ENCODE assay signal across 21 cellular contexts in genomic region chr1:2294661-2295060, GRCh38.
DNase-seq lines count a peak whose midpoint lies in the region; ATAC-seq and TF ChIP-seq lines count a peak whose summit lies in the region.
"Had no signal": no experiment of that assay in that cellular context is flagged by ENCODE, and none has a peak within 500 bp of the region (broad histone marks: within the 10 kb centered on the region; RNA-seq: fewer than 3 reads in every experiment).

No MANE protein-coding gene starts in this region.

- H3F3A ChIP-seq in Loucy (ENCODE audit: low read depth), result no peaks in the 10 kb centered on the region

- TF ChIP-seq CTCF in Loucy (conservative IDR thresholded peaks at IDR 0.05; ENCODE audit: low read length), result no peak
- no peak for TF ChIP-seq CTCF in fibroblast of lung (conservative IDR thresholded peaks at IDR 0.05 in 1 of 2, IDR thresholded peaks at IDR 0.05 in 1 of 2; ENCODE audit: low read depth in 1 of 2, low read length in 2 of 2)
- no peak for TF ChIP-seq CTCF in stomach (IDR thresholded peaks at IDR 0.05)

- H3K27me3 ChIP-seq in CD4-positive, CD25-positive, alpha-beta regulatory T cell (ENCODE audit: control insufficient read depth, insufficient read depth, low read length), result no peaks in the 10 kb centered on the region
- H3K27me3 ChIP-seq in Loucy (ENCODE audit: insufficient read depth, low read length, poor library complexity, severe bottlenecking) (no peaks in the 10 kb centered on the region), fibroblast of lung (ENCODE audit: control insufficient read depth, insufficient read depth, low read length) (no peaks in the 10 kb centered on the region), stomach (no peaks in the 10 kb centered on the region)

- H3K27me3 Mint-ChIP-seq in CD4-positive, CD25-positive, alpha-beta regulatory T cell, result no peaks in the 10 kb centered on the region
- H3K27me3 Mint-ChIP-seq: natural killer cell treated with Interleukin-12 subunit alpha and Interleukin-12 subunit beta and Interleukin-15 and Interleukin-18, amount 100 ng/mL, for 72 hours had no signal

- no peak for ATAC-seq in CD4-positive, CD25-positive, alpha-beta regulatory T cell (ENCODE audit: low read depth in 2 of 2)
- no peak for ATAC-seq in stimulated activated naive CD8-positive, alpha-beta T cell treated with anti-CD3 and anti-CD28 coated beads, Interleukin-15, Interleukin-2, amounts not matched to agents 100 U/mL and 50 U/mL, for 24 hours
- ATAC-seq in HG03196 (IDR thresholded peaks at IDR 0.05; ENCODE audit: unreplicated experiment), result no peak
- ATAC-seq: natural killer cell treated with Interleukin-12 subunit alpha and Interleukin-12 subunit beta and Interleukin-15 and Interleukin-18, amount 100 ng/mL, for 72 hours had no signal

- H3K36me3 ChIP-seq in CD4-positive, CD25-positive, alpha-beta regulatory T cell (ENCODE audit: control insufficient read depth, insufficient read depth, low read length), result no peaks in the 10 kb centered on the region
- H3K36me3 ChIP-seq in Loucy (ENCODE audit: insufficient read depth, low read length), result no peaks in the 10 kb centered on the region
- H3K36me3 ChIP-seq in fibroblast of lung (ENCODE audit: control insufficient read depth, insufficient read depth, low read length), result no peaks in the 10 kb centered on the region
- peaks cover 0 to 4% (median 0%) of the 10 kb centered on the region in 4 donors for H3K36me3 ChIP-seq in stomach

- TF ChIP-seq POLR2A in stomach (IDR thresholded peaks at IDR 0.05), result no peak

- peaks cover 6% of the 10 kb centered on the region for H3K36me3 Mint-ChIP-seq in CD4-positive, CD25-positive, alpha-beta regulatory T cell
- H3K36me3 Mint-ChIP-seq: natural killer cell treated with Interleukin-12 subunit alpha and Interleukin-12 subunit beta and Interleukin-15 and Interleukin-18, amount 100 ng/mL, for 72 hours had no signal

- no peak overlapping the region for H3K4me3 ChIP-seq in CD4-positive, CD25-positive, alpha-beta regulatory T cell (ENCODE audit: low read depth, low read length)
- H3K4me3 ChIP-seq in Loucy (ENCODE audit: low read length, poor library complexity, severe bottlenecking), result no peak overlapping the region
- no peak overlapping the region for H3K4me3 ChIP-seq in fibroblast of lung (replicated peaks in 1 of 4; ENCODE audit: control extremely low read depth in 1 of 4, insufficient read depth in 1 of 4, low read depth in 3 of 4, low read length in 4 of 4)
- H3K4me3 ChIP-seq in stomach, result no peak overlapping the region
- H3K4me3 ChIP-seq: skin epidermis had no signal

- TF ChIP-seq EP300 in stomach (IDR thresholded peaks at IDR 0.05), result no peak

- peak overlapping the region; percentile 41 for H3K27ac ChIP-seq in CD4-positive, CD25-positive, alpha-beta regulatory T cell (ENCODE audit: insufficient read depth, low read length, poor library complexity, severe bottlenecking)
- peak overlapping the region; percentile 69 for H3K27ac ChIP-seq in fibroblast of lung (ENCODE audit: insufficient read depth, low read length)
- H3K27ac ChIP-seq in stomach, result peak overlapping the region in 4 of 5 donors; percentile 3 to 88 (median 54)

- H4K20me1 ChIP-seq in Loucy (ENCODE audit: insufficient read depth, low read length, poor library complexity, severe bottlenecking) (peaks cover 26% of the 10 kb centered on the region), fibroblast of lung (ENCODE audit: control insufficient read depth, extremely low read depth, insufficient read depth, low read length) (no peaks in the 10 kb centered on the region)

- peaks cover 6 to 95% (median 57%) of the 10 kb centered on the region in 4 donors for H3K4me1 Mint-ChIP-seq in CD4-positive, CD25-positive, alpha-beta regulatory T cell

- H3K9ac ChIP-seq in Loucy (ENCODE audit: low read depth, low read length, poor library complexity, severe bottlenecking), result no peak overlapping the region
- H3K9ac ChIP-seq in fibroblast of lung (ENCODE audit: insufficient read depth, low read length), result no peak overlapping the region

- no peak for DNase-seq in CD4-positive, CD25-positive, alpha-beta regulatory T cell
- no peak for DNase-seq in fibroblast of lung (ENCODE audit: low read depth in 2 of 2)
- DNase-seq in stomach, result no peak
- no peak for DNase-seq in stimulated activated naive CD8-positive, alpha-beta T cell treated with anti-CD3 and anti-CD28 coated beads, Interleukin-15, Interleukin-2, amounts not matched to agents 100 U/mL and 50 U/mL, for 24 hours
- no peak for DNase-seq in islet precursor cell
- DNase-seq: activated CD4-positive, alpha-beta T cell treated with anti-CD3 and anti-CD28 coated beads for 48 hours; activated CD8-positive, alpha-beta memory T cell treated with anti-CD3 and anti-CD28 coated beads, Interleukin-2, amount 50 U/mL, for 4 hours; activated gamma-delta T cell; Calu3; EL; GOT3; mesendoderm; NCI-H1105 treated with DMSO at 0.1 percent for 48 hours; NCI-H524; posterior cingulate gyrus; RPMI8226; stimulated activated CD4-positive, alpha-beta T cell treated with anti-CD3 and anti-CD28 coated beads, Interleukin-4, amount 100 ng/mL, for 4 hours had no signal

- H3K79me2 ChIP-seq in Loucy (ENCODE audit: insufficient read depth, low read length) (peaks cover 94% of the 10 kb centered on the region), fibroblast of lung (ENCODE audit: control insufficient read depth, insufficient read depth, low read length) (peaks cover 91% of the 10 kb centered on the region)

- intact Hi-C loops in stomach (cut with DNase I; ENCODE audit: low total_unique reads), result no loop called here

- H3K4me1 ChIP-seq in CD4-positive, CD25-positive, alpha-beta regulatory T cell (ENCODE audit: control insufficient read depth, insufficient read depth, low read length, poor library complexity, severe bottlenecking), result peaks cover 85% of the 10 kb centered on the region
- peaks cover 51% of the 10 kb centered on the region for H3K4me1 ChIP-seq in Loucy (ENCODE audit: insufficient read depth, low read length, poor library complexity, severe bottlenecking)
- peaks cover 43% of the 10 kb centered on the region for H3K4me1 ChIP-seq in fibroblast of lung (ENCODE audit: control insufficient read depth, extremely low read depth, insufficient read depth, low read length)
- peaks cover 43 to 91% (median 80%) of the 10 kb centered on the region in 4 donors for H3K4me1 ChIP-seq in stomach

- H3K9me2 ChIP-seq in Loucy (replicated peaks; ENCODE audit: low read depth, low read length), result no peaks in the 10 kb centered on the region

- H2AFZ ChIP-seq in Loucy (ENCODE audit: low read length) (no peak overlapping the region), fibroblast of lung (ENCODE audit: low read length) (no peak overlapping the region)

- H3K4me2 ChIP-seq in Loucy (ENCODE audit: low read depth, low read length, poor library complexity, severe bottlenecking) (peak overlapping the region; percentile 20), fibroblast of lung (ENCODE audit: extremely low read depth, insufficient read depth, low read length) (no peak overlapping the region)

- H3K9me3 ChIP-seq in CD4-positive, CD25-positive, alpha-beta regulatory T cell (ENCODE audit: control insufficient read depth in 2 of 2, low read length in 2 of 2), result no peaks in the 10 kb centered on the region
- H3K9me3 ChIP-seq in Loucy (ENCODE audit: insufficient read depth, low read depth, low read length) (no peaks in the 10 kb centered on the region), fibroblast of lung (ENCODE audit: control insufficient read depth, insufficient read depth, low read depth, low read length) (no peaks in the 10 kb centered on the region), stomach (no peaks in the 10 kb centered on the region)

- peaks cover 0 to 2% (median 0%) of the 10 kb centered on the region in 7 donors for H3K9me3 Mint-ChIP-seq in CD4-positive, CD25-positive, alpha-beta regulatory T cell
- H3K9me3 Mint-ChIP-seq: natural killer cell treated with Interleukin-12 subunit alpha and Interleukin-12 subunit beta and Interleukin-15 and Interleukin-18, amount 100 ng/mL, for 72 hours had no signal

- peak overlapping the region in 2 of 3 donors; percentile 71 to 86 for H3K27ac Mint-ChIP-seq in CD4-positive, CD25-positive, alpha-beta regulatory T cell

- 65 to 89% (median 84%) methylated on average over 6 of the region's 6 CpGs for WGBS in stomach, 5 donors

- peak overlapping the region in 1 of 4 donors; percentile 15 for H3K4me3 Mint-ChIP-seq in CD4-positive, CD25-positive, alpha-beta regulatory T cell
- H3K4me3 Mint-ChIP-seq: natural killer cell treated with Interleukin-12 subunit alpha and Interleukin-12 subunit beta and Interleukin-15 and Interleukin-18, amount 100 ng/mL, for 72 hours had no signal
